ENCODE assay signal across 9 cellular contexts in genomic region chr7:66847879-66848810, GRCh38.
A peak's percentile ranks its signal among the peaks of the same experiment; 100 is the strongest.
DNase-seq lines count a peak whose midpoint lies in the region; FAIRE-seq and TF ChIP-seq lines count a peak whose summit lies in the region.
"Had no signal": no experiment of that assay in that cellular context is flagged by ENCODE, and none has a peak within 500 bp of the region (broad histone marks: within the 10 kb centered on the region; RNA-seq: fewer than 3 reads in every experiment).

No MANE protein-coding gene starts in this region.

- H3K4me1 Mint-ChIP-seq in CD14-positive monocyte: peaks cover 31% of the 10 kb centered on the region
- peaks cover 24% of the 10 kb centered on the region for H3K4me1 Mint-ChIP-seq in activated naive CD8-positive, alpha-beta T cell treated with anti-CD3 and anti-CD28 coated beads for 36 hours
- H3K4me1 Mint-ChIP-seq in progenitor cell of endocrine pancreas (ENCODE audit: low read depth): peaks cover 17% of the 10 kb centered on the region

- H3K9me3 Mint-ChIP-seq in CD14-positive monocyte: peaks cover 0 to 2% (median 0%) of the 10 kb centered on the region in 7 donors
- H3K9me3 Mint-ChIP-seq in activated naive CD8-positive, alpha-beta T cell treated with anti-CD3 and anti-CD28 coated beads for 36 hours: no peaks in the 10 kb centered on the region
- no peaks in the 10 kb centered on the region for H3K9me3 Mint-ChIP-seq in progenitor cell of endocrine pancreas (ENCODE audit: low read depth)

- H3K36me3 Mint-ChIP-seq in CD14-positive monocyte: no peaks in the 10 kb centered on the region
- H3K36me3 Mint-ChIP-seq in activated naive CD8-positive, alpha-beta T cell treated with anti-CD3 and anti-CD28 coated beads for 36 hours: no peaks in the 10 kb centered on the region
- H3K36me3 Mint-ChIP-seq in progenitor cell of endocrine pancreas (ENCODE audit: insufficient read depth): no peaks in the 10 kb centered on the region

- intact Hi-C loops in CD14-positive monocyte (cut with micrococcal nuclease): no loop called here

- FAIRE-seq in frontal cortex (lab: Jason Lieb, UNC): no peak

- peak overlapping the region in 1 of 2 donors; percentile 62 for H3K4me3 Mint-ChIP-seq in CD14-positive monocyte
- no peak overlapping the region for H3K4me3 Mint-ChIP-seq in activated naive CD8-positive, alpha-beta T cell treated with anti-CD3 and anti-CD28 coated beads for 36 hours
- H3K4me3 Mint-ChIP-seq in progenitor cell of endocrine pancreas (ENCODE audit: low read depth): no peak overlapping the region

- H3K27me3 Mint-ChIP-seq in CD14-positive monocyte (ENCODE audit: low read depth in 3 of 3): peaks cover 0 to 2% (median 0%) of the 10 kb centered on the region in 3 donors
- H3K27me3 Mint-ChIP-seq in activated naive CD8-positive, alpha-beta T cell treated with anti-CD3 and anti-CD28 coated beads for 36 hours: peaks cover 4% of the 10 kb centered on the region
- H3K27me3 Mint-ChIP-seq in progenitor cell of endocrine pancreas: no peaks in the 10 kb centered on the region

- DNase-seq in CD14-positive monocyte (ENCODE audit: low spot score): peak; percentile 88
- peak; percentile 73 for DNase-seq in LHCN-M2 (ENCODE audit: low read depth)
- DNase-seq in activated naive CD8-positive, alpha-beta T cell treated with anti-CD3 and anti-CD28 coated beads for 36 hours: no peak
- peak; percentile 33 to 86 for DNase-seq in lung microvascular endothelial cell (ENCODE audit: low read depth in 2 of 2)
- no peak for DNase-seq in activated CD4-positive, CD25-positive, alpha-beta regulatory T cell treated with anti-CD3 and anti-CD28 coated beads, Interleukin-2, amount 50 U/mL, for 72 hours
- no peak for DNase-seq in GM20000 (ENCODE audit: low spot score)
- no peak for DNase-seq in progenitor cell of endocrine pancreas (ENCODE audit: low spot score, unreplicated experiment)
- DNase-seq in frontal cortex (ENCODE audit: low spot score in 2 of 2): no peak
- DNase-seq: right cardiac atrium had no signal

- H3K27ac Mint-ChIP-seq in CD14-positive monocyte: peak overlapping the region; percentile 95 to 100 (median 99)
- H3K27ac Mint-ChIP-seq in activated naive CD8-positive, alpha-beta T cell treated with anti-CD3 and anti-CD28 coated beads for 36 hours: peak overlapping the region; percentile 81
- no peak overlapping the region for H3K27ac Mint-ChIP-seq in progenitor cell of endocrine pancreas

- TF ChIP-seq CTCF in CD14-positive monocyte (IDR thresholded peaks at IDR 0.05) (no peak), GM20000 (IDR thresholded peaks at IDR 0.05; ENCODE audit: extremely low read depth, missing control alignments) (no peak), progenitor cell of endocrine pancreas (IDR thresholded peaks at IDR 0.05; ENCODE audit: unreplicated experiment) (no peak)

Comparison
In these comparisons a context has a peak if more than half of its experiments do, and no peak if none do; other contexts are left out.
1. DNase-seq: peak in CD14-positive monocyte (single experiment), LHCN-M2 (single experiment) and lung microvascular endothelial cell (2 of 2); none in activated naive CD8-positive, alpha-beta T cell treated with anti-CD3 and anti-CD28 coated beads for 36 hours (single experiment), activated CD4-positive, CD25-positive, alpha-beta regulatory T cell treated with anti-CD3 and anti-CD28 coated beads, Interleukin-2, amount 50 U/mL, for 72 hours (single experiment), GM20000 (single experiment), progenitor cell of endocrine pancreas (single experiment) and frontal cortex (0 of 2).